25 cellular contexts compared by ENCODE assay signal in genomic region chr1:53175302-53175913, GRCh38. TPM values are rescaled to one million over a fixed set of nuclear protein-coding genes. Genes with fewer than 3 reads are reported as not detected.
DNase-seq lines count a peak whose midpoint lies in the region; ATAC-seq, FAIRE-seq and TF ChIP-seq lines count a peak whose summit lies in the region.
"Had no signal": no experiment of that assay in that cellular context is flagged by ENCODE, and none has a peak within 500 bp of the region (broad histone marks: within the 10 kb centered on the region; RNA-seq: fewer than 3 reads in every experiment).

No MANE protein-coding gene starts in this region.

- no peak overlapping the region for H3K4me3 Mint-ChIP-seq in WTC11
- H3K4me3 Mint-ChIP-seq in activated naive CD8-positive, alpha-beta T cell treated with anti-CD3 and anti-CD28 coated beads, Interleukin-2, amount 50 U/mL, for 24 hours, result no peak overlapping the region
- H3K4me3 Mint-ChIP-seq: central memory CD8-positive, alpha-beta T cell; naive thymus-derived CD4-positive, alpha-beta T cell had no signal

- ATAC-seq in WTC11, result no peak
- no peak for ATAC-seq in activated naive CD8-positive, alpha-beta T cell treated with anti-CD3 and anti-CD28 coated beads, Interleukin-2, amount 50 U/mL, for 24 hours
- ATAC-seq: naive thymus-derived CD4-positive, alpha-beta T cell had no signal

- no peak overlapping the region for H3K27ac Mint-ChIP-seq in WTC11
- H3K27ac Mint-ChIP-seq in activated naive CD8-positive, alpha-beta T cell treated with anti-CD3 and anti-CD28 coated beads, Interleukin-2, amount 50 U/mL, for 24 hours, result no peak overlapping the region

- DNase-seq in EH (ENCODE audit: low read depth) (peak; percentile 83), NCI-H69 (lab: John Stamatoyannopoulos, UW) (peak; percentile 30), fibroblast of the aortic adventitia (ENCODE audit: low read depth) (peak; percentile 91), stromal cell of bone marrow (ENCODE audit: low read depth) (peak; percentile 61), H54 (ENCODE audit: insufficient read length, low spot score) (no peak), WTC11 (ENCODE audit: low spot score) (no peak)
- no peak for DNase-seq in activated naive CD8-positive, alpha-beta T cell treated with anti-CD3 and anti-CD28 coated beads, Interleukin-2, amount 50 U/mL, for 24 hours
- DNase-seq: activated CD4-positive, alpha-beta T cell treated with anti-CD3 and anti-CD28 coated beads for 1 hour; adrenal gland; C1 segment of cervical spinal cord; DMS79; effector CD8-positive, alpha-beta T cell; KG1; naive thymus-derived CD4-positive, alpha-beta T cell; NCI-H1092; NCI-H2107; NCI-H524; OCI-M1; posterior cingulate gyrus; uterus had no signal

- H3K9me3 Mint-ChIP-seq in WTC11, result no peaks in the 10 kb centered on the region
- no peaks in the 10 kb centered on the region for H3K9me3 Mint-ChIP-seq in activated naive CD8-positive, alpha-beta T cell treated with anti-CD3 and anti-CD28 coated beads, Interleukin-2, amount 50 U/mL, for 24 hours
- H3K9me3 Mint-ChIP-seq: central memory CD8-positive, alpha-beta T cell had no signal

- no peak overlapping the region for H3K4me3 ChIP-seq in fibroblast of the aortic adventitia (ENCODE audit: low read depth, low read length)
- H3K4me3 ChIP-seq: adrenal gland, esophagus muscularis mucosa, HAP-1, lung, uterus had no signal

- peaks cover 31% of the 10 kb centered on the region for H3K4me1 Mint-ChIP-seq in WTC11
- peaks cover 4% of the 10 kb centered on the region for H3K4me1 Mint-ChIP-seq in activated naive CD8-positive, alpha-beta T cell treated with anti-CD3 and anti-CD28 coated beads, Interleukin-2, amount 50 U/mL, for 24 hours

- no peaks in the 10 kb centered on the region for H3K36me3 Mint-ChIP-seq in WTC11
- no peaks in the 10 kb centered on the region for H3K36me3 Mint-ChIP-seq in activated naive CD8-positive, alpha-beta T cell treated with anti-CD3 and anti-CD28 coated beads, Interleukin-2, amount 50 U/mL, for 24 hours (ENCODE audit: low read depth)
- H3K36me3 Mint-ChIP-seq: naive thymus-derived CD4-positive, alpha-beta T cell had no signal

- CTCF ChIA-PET in WTC11 (lab: Charles Lee), result interaction anchor here (1.1 kb wide), 1 partner anchor 11 kb away, joined by 3 read pairs; no protein-coding TSS in a partner anchor

- POLR2A ChIA-PET in WTC11 (lab: Charles Lee), result no interaction called here

- peaks cover 13% of the 10 kb centered on the region; the same call in 1 of the 2 replicates for H3K27me3 Mint-ChIP-seq in WTC11 (ENCODE audit: low read depth)
- peaks cover 1% of the 10 kb centered on the region for H3K27me3 Mint-ChIP-seq in activated naive CD8-positive, alpha-beta T cell treated with anti-CD3 and anti-CD28 coated beads, Interleukin-2, amount 50 U/mL, for 24 hours

- TF ChIP-seq CTCF in fibroblast of the aortic adventitia (IDR thresholded peaks at IDR 0.05; ENCODE audit: insufficient read depth, low read length) (no peak), WTC11 (IDR thresholded peaks at IDR 0.05) (no peak)

- TF ChIP-seq POLR2A in H54 (IDR thresholded peaks at IDR 0.05; ENCODE audit: low read depth, low read length), result no peak

- FAIRE-seq in H54 (lab: Jason Lieb, UNC), result no peak
- FAIRE-seq: GM18507 had no signal

TF ChIP-seq in WTC11, 78 proteins besides CTCF, POLR2A, EP300 and RAD21:
- TF ChIP-seq E2F5 (CRISPR knock-in tag; IDR thresholded peaks at IDR 0.05) (no peak), RORB (CRISPR knock-in tag; IDR thresholded peaks at IDR 0.05) (no peak), MXD4 (CRISPR knock-in tag; IDR thresholded peaks at IDR 0.05; ENCODE audit: borderline replicate concordance) (no peak), ZNF423 (CRISPR knock-in tag; IDR thresholded peaks at IDR 0.05) (no peak), KAT7 (CRISPR knock-in tag; IDR thresholded peaks at IDR 0.05; ENCODE audit: borderline replicate concordance) (no peak), ZNF138 (CRISPR knock-in tag; conservative IDR thresholded peaks at IDR 0.05) (no peak), MAX (CRISPR knock-in tag; IDR thresholded peaks at IDR 0.05) (no peak), ZBTB21 (CRISPR knock-in tag; IDR thresholded peaks at IDR 0.05; ENCODE audit: borderline replicate concordance) (no peak), JUN (CRISPR knock-in tag; IDR thresholded peaks at IDR 0.05) (no peak), FOXP1 (CRISPR knock-in tag; IDR thresholded peaks at IDR 0.05; ENCODE audit: borderline replicate concordance) (no peak), SMAD3 (CRISPR knock-in tag; IDR thresholded peaks at IDR 0.05; ENCODE audit: borderline replicate concordance) (no peak), ERG (CRISPR knock-in tag; IDR thresholded peaks at IDR 0.05) (no peak), USF2 (CRISPR knock-in tag; IDR thresholded peaks at IDR 0.05) (no peak), ZNF416 (CRISPR knock-in tag; IDR thresholded peaks at IDR 0.05) (no peak), RELA (CRISPR knock-in tag; IDR thresholded peaks at IDR 0.05; ENCODE audit: borderline replicate concordance) (no peak), OVOL2 (CRISPR knock-in tag; IDR thresholded peaks at IDR 0.05; ENCODE audit: borderline replicate concordance) (no peak), NFE2L1 (CRISPR knock-in tag; IDR thresholded peaks at IDR 0.05) (no peak), ELF4 (CRISPR knock-in tag; IDR thresholded peaks at IDR 0.05; ENCODE audit: low read depth) (no peak), NFATC4 (CRISPR knock-in tag; IDR thresholded peaks at IDR 0.05) (no peak)
TF ChIP-seq in WTC11: peak in this region for 0.

RNA-seq across cellular contexts. Expression of gene CPT2, which starts 21.2 kb away (rescaled TPM):
- 7.5 and 14.7 TPM in 2 replicates for total RNA-seq in fibroblast of the aortic adventitia (ENCODE audit: low replicate concordance)
- 30.3 to 33.7 TPM (median 31.8 TPM) in 3 replicates for total RNA-seq in WTC11 (2021)

RNA-seq across cellular contexts. Expression of gene SLC1A7, which starts 33.0 kb away (rescaled TPM):
- total RNA-seq in fibroblast of the aortic adventitia (ENCODE audit: low replicate concordance) (0.41 and 3.8 TPM in 2 replicates), WTC11 (2021) (0.07 to 0.14 TPM in 2 of 3 replicates, not detected in the other)

RNA-seq across cellular contexts. Expression of gene CZIB, which starts 45.0 kb away (rescaled TPM):
- total RNA-seq in fibroblast of the aortic adventitia (ENCODE audit: low replicate concordance), result 49.9 and 66.6 TPM in 2 replicates
- 41.6 to 48.6 TPM (median 47.6 TPM) in 3 replicates for total RNA-seq in WTC11 (2021)

Comparison
In these comparisons a context has a peak if more than half of its experiments do, and no peak if none do; other contexts are left out.
1. DNase-seq: peak in EH (single experiment), NCI-H69 (single experiment), fibroblast of the aortic adventitia (single experiment) and stromal cell of bone marrow (single experiment); none in H54 (single experiment), WTC11 (single experiment) and activated naive CD8-positive, alpha-beta T cell treated with anti-CD3 and anti-CD28 coated beads, Interleukin-2, amount 50 U/mL, for 24 hours (single experiment).